Comparison of ENCODE assay signal across 8 cellular contexts in the genomic region with DNA sequence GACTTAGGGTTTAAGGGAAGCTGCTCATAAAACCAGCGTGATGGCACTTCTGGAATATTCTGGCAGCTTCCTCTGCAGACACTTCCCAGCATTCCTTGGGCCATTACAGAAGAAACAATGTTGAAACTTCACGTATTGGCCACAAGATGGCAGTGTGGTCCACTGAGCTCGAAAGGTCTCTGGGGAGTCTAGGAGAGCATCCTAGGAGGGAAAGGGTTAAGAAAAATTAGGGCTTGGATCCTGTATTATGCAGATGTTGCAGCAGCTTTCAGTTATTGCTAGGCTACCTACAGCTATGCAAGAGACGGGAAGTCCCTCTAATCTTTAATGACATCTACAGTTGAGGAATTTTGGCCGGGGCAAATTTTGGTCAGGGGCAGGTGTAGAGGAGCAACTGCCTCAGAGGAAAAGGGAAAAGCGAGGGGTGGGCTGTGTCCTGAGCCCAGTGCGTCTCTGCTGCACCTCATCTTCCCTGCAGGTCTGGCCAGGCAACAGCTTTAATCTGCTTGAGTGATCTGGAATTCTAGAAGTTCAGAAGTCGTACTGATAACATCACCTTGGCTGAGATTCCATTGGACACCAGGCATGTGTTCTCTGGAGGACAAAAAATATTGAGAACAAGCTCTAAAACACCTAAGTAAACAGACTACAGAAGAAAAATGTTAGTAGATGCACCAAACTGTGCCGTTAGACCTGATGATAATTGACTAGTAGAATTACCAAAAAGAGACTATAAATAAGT.
DNase-seq lines count a peak whose midpoint lies in the region; ATAC-seq and TF ChIP-seq lines count a peak whose summit lies in the region.

No MANE protein-coding gene starts in this region.

- no peaks in the 10 kb centered on the region for H3K4me1 ChIP-seq in A673 (ENCODE audit: insufficient read depth, low read length, poor library complexity, severe bottlenecking)
- peaks cover 28% of the 10 kb centered on the region for H3K4me1 ChIP-seq in GM23248 (ENCODE audit: insufficient read depth)
- peaks cover 10% of the 10 kb centered on the region for H3K4me1 ChIP-seq in KMS-11 (ENCODE audit: low read depth, poor library complexity, severe bottlenecking)
- peaks cover 0 to 24% (median 0%) of the 10 kb centered on the region in 9 donors for H3K4me1 ChIP-seq in heart right ventricle

- in situ Hi-C loops in GM23248 (cut with MboI), result no loop called here

- H3K4me3 Mint-ChIP-seq in WTC11, result no peak overlapping the region

- 17 to 18% methylated on average over 9 of the region's 9 CpGs for WGBS in GM23248 (ENCODE audit: low coverage in 1 of 2, low lambda C conversion rate in 2 of 2, missing lambda C conversion rate in 2 of 2), 2 experiments
- 28 to 33% methylated on average over 9 of the region's 9 CpGs for WGBS in heart right ventricle, 2 donors

- H3K9me2 ChIP-seq in GM23248 (ENCODE audit: insufficient read depth), result no peaks in the 10 kb centered on the region

- no peak overlapping the region for H3K27ac ChIP-seq in A673 (ENCODE audit: low read depth, low read length, poor library complexity, severe bottlenecking)
- no peak overlapping the region for H3K27ac ChIP-seq in GM23248
- no peak overlapping the region for H3K27ac ChIP-seq in KMS-11
- no peak overlapping the region for H3K27ac ChIP-seq in heart right ventricle

- no peaks in the 10 kb centered on the region for H3K79me2 ChIP-seq in GM23248 (ENCODE audit: insufficient read depth)
- no peaks in the 10 kb centered on the region for H3K79me2 ChIP-seq in KMS-11 (ENCODE audit: insufficient read depth, low read depth)

- peak; percentile 79 for ATAC-seq in WTC11
- ATAC-seq in heart right ventricle, result peak in 6 of 8 donors; percentile 43 to 76 (median 56)
- ATAC-seq in sciatic nerve, result peak; percentile 62

- H3K36me3 ChIP-seq in A673 (ENCODE audit: insufficient read depth, low read length, poor library complexity, severe bottlenecking) (no peaks in the 10 kb centered on the region), GM23248 (ENCODE audit: low read depth) (no peaks in the 10 kb centered on the region), KMS-11 (ENCODE audit: insufficient read depth) (no peaks in the 10 kb centered on the region), heart right ventricle (no peaks in the 10 kb centered on the region)

- no peak overlapping the region for H3K27ac Mint-ChIP-seq in WTC11

- BruUV-seq in A673 (replicated peaks; lab: Mats Ljungman, UMichigan), result no TSS peak

- H3K4me1 Mint-ChIP-seq in WTC11, result peaks cover 11% of the 10 kb centered on the region

- CTCF ChIA-PET in A673 (lab: Charles Lee) (interaction anchor here (0.6 to 1.6 kb wide), 5 partner anchors 12 to 1501 kb away, joined by 3 to 7 read pairs (median 4); no protein-coding TSS in a partner anchor), WTC11 (lab: Charles Lee) (interaction anchor here (0.6 to 6.4 kb wide), 54 partner anchors 8 to 1423 kb away, joined by 3 to 64 read pairs (median 4); partner anchors contain the start of gene TCAF1)

- peak; percentile 74 for DNase-seq in A673 (ENCODE audit: low spot score)
- DNase-seq in ELR (ENCODE audit: low read depth), result peak; percentile 66
- peak; percentile 71 for DNase-seq in GM23248
- DNase-seq in WTC11 (ENCODE audit: low spot score), result peak; percentile 38
- DNase-seq in heart right ventricle, result no peak
- DNase-seq in sciatic nerve (ENCODE audit: low spot score), result no peak
- no peak for DNase-seq in NCI-H510A treated with DMSO at 0.1 percent for 48 hours (lab: John Stamatoyannopoulos, UW)

- intact Hi-C loops in A673 (cut with micrococcal nuclease; ENCODE audit: unreplicated experiment), result no loop called here
- intact Hi-C loops in heart right ventricle (cut with DNase I), result no loop called here
- intact Hi-C loops in sciatic nerve (cut with DNase I), result no loop called here

- H3K4me2 ChIP-seq in GM23248 (ENCODE audit: unreplicated experiment) (no peak overlapping the region), KMS-11 (no peak overlapping the region)

- H4K20me1 ChIP-seq in GM23248 (ENCODE audit: insufficient read depth) (no peaks in the 10 kb centered on the region), KMS-11 (ENCODE audit: insufficient read depth) (no peaks in the 10 kb centered on the region)

- peak; percentile 78 for TF ChIP-seq CTCF in A673 (conservative IDR thresholded peaks at IDR 0.05; ENCODE audit: low read depth, low read length)
- TF ChIP-seq CTCF in KMS-11 (conservative IDR thresholded peaks at IDR 0.05; ENCODE audit: low read depth, low read length), result peak; percentile 92
- TF ChIP-seq CTCF in WTC11 (IDR thresholded peaks at IDR 0.05), result peak; percentile 62
- TF ChIP-seq CTCF in heart right ventricle (IDR thresholded peaks at IDR 0.05), result peak in 8 of 9 donors; percentile 19 to 68 (median 54)

- peaks cover 4% of the 10 kb centered on the region for H3K9me3 Mint-ChIP-seq in WTC11

- H3F3A ChIP-seq in GM23248 (ENCODE audit: insufficient read depth), result peaks cover 14% of the 10 kb centered on the region; the same call in 1 of the 2 replicates

- H3K9ac ChIP-seq in GM23248 (no peak overlapping the region), KMS-11 (no peak overlapping the region)

- H3K9me3 ChIP-seq in A673 (ENCODE audit: low read depth, low read length, poor library complexity, severe bottlenecking) (no peaks in the 10 kb centered on the region), GM23248 (ENCODE audit: low read depth) (no peaks in the 10 kb centered on the region), heart right ventricle (no peaks in the 10 kb centered on the region)

- H3K27me3 Mint-ChIP-seq in WTC11 (ENCODE audit: low read depth), result peaks cover 12% of the 10 kb centered on the region

- H3K36me3 Mint-ChIP-seq in WTC11, result no peaks in the 10 kb centered on the region

- H3K4me3 ChIP-seq in A673 (ENCODE audit: low read depth, low read length, poor library complexity, severe bottlenecking), result no peak overlapping the region
- H3K4me3 ChIP-seq in GM23248, result no peak overlapping the region
- no peak overlapping the region for H3K4me3 ChIP-seq in KMS-11 (IDR thresholded peaks at IDR 0.05; ENCODE audit: insufficient read depth, low read depth, low read length)
- no peak overlapping the region for H3K4me3 ChIP-seq in heart right ventricle

- POLR2A ChIA-PET in A673 (lab: Charles Lee; ENCODE audit: low non-redundant PET) (no interaction called here), WTC11 (lab: Charles Lee) (interaction anchor here (0.5 kb wide), 1 partner anchor 8 kb away, joined by 3 read pairs; no protein-coding TSS in a partner anchor)

- peak overlapping the region; percentile 44 for H2AFZ ChIP-seq in GM23248
- H2AFZ ChIP-seq in KMS-11 (ENCODE audit: low read depth), result peak overlapping the region; percentile 72; the same call in 1 of the 2 replicates

- no peaks in the 10 kb centered on the region for H3K27me3 ChIP-seq in A673 (replicated peaks; ENCODE audit: insufficient read depth, low read depth, low read length, poor library complexity)
- H3K27me3 ChIP-seq in GM23248 (replicated peaks; ENCODE audit: insufficient read depth), result no peaks in the 10 kb centered on the region
- no peaks in the 10 kb centered on the region for H3K27me3 ChIP-seq in KMS-11 (ENCODE audit: insufficient read depth, low read depth)
- peaks cover 0 to 18% (median 0%) of the 10 kb centered on the region in 7 donors for H3K27me3 ChIP-seq in heart right ventricle

TF ChIP-seq in WTC11, 78 proteins besides CTCF, POLR2A, EP300 and RAD21:
- TF ChIP-seq, protein P1, sequence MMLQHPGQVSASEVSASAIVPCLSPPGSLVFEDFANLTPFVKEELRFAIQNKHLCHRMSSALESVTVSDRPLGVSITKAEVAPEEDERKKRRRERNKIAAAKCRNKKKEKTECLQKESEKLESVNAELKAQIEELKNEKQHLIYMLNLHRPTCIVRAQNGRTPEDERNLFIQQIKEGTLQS (CRISPR knock-in tag; conservative IDR thresholded peaks at IDR 0.05), result no peak
- TF ChIP-seq, protein P2, sequence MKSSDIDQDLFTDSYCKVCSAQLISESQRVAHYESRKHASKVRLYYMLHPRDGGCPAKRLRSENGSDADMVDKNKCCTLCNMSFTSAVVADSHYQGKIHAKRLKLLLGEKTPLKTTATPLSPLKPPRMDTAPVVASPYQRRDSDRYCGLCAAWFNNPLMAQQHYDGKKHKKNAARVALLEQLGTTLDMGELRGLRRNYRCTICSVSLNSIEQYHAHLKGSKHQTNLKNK (CRISPR knock-in tag; IDR thresholded peaks at IDR 0.05), result no peak
- TF ChIP-seq SOX15 (CRISPR knock-in tag; IDR thresholded peaks at IDR 0.05), result no peak

Comparison
In these comparisons a context has a peak if more than half of its experiments do, and no peak if none do; other contexts are left out.
1. DNase-seq: peak in A673 (single experiment), ELR (single experiment), GM23248 (single experiment) and WTC11 (single experiment); none in heart right ventricle (0 of 2), sciatic nerve (single experiment) and NCI-H510A treated with DMSO at 0.1 percent for 48 hours (single experiment).
2. Peak in every context shown above with its lines, with median percentiles within 50 percentile points of each other: CTCF ChIP-seq and ATAC-seq.